26 cellular contexts compared by ENCODE assay signal in the genomic region with DNA sequence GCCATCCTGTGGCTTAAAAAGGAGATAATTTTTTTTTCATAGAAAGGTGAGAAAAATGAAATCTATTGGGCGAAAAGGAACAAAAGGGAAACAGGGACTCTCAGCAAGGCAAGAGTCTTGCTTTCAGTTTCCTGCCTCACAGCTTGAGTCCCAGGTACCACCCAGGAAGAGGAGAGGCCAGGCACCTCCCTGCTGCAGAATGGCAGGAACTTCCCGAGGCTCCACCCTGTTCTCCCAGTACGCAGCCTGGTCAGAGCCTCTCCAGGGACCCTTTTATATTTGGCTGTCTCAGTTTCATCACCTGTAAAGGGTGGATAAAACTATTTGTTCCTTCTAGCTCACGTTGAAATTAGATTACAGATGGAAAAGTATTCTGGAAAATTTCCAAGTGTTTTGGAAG. TPM values are rescaled to one million over a fixed set of nuclear protein-coding genes. Genes with fewer than 3 reads are reported as not detected.
"Had no signal": no experiment of that assay in that cellular context is flagged by ENCODE, and none has a peak within 500 bp of the region (broad histone marks: within the 10 kb centered on the region; RNA-seq: fewer than 3 reads in every experiment).

No MANE protein-coding gene starts in this region.

- H3K27me3 Mint-ChIP-seq: activated CD4-positive, alpha-beta T cell treated with anti-CD3 and anti-CD28 coated beads, Interleukin-2, amount 10 ng/mL, durations not matched to agents 7 days and 5 days; central memory CD8-positive, alpha-beta T cell had no signal

- H3K4me1 ChIP-seq: colonic mucosa, thyroid gland had no signal

- ATAC-seq: activated CD4-positive, CD25-positive, alpha-beta regulatory T cell treated with anti-CD3 and anti-CD28 coated beads, Interleukin-2, amount 50 U/mL, for 24 hours; left lobe of liver; natural killer cell had no signal

- H3K27ac ChIP-seq: brain microvascular endothelial cell, colonic mucosa, thyroid gland had no signal

- DNase-seq: activated CD4-positive, alpha-beta T cell treated with anti-CD3 and anti-CD28 coated beads, Interleukin-2, amount 10 ng/mL, durations not matched to agents 7 days and 5 days; activated CD8-positive, alpha-beta memory T cell treated with anti-CD3 and anti-CD28 coated beads, Interleukin-2, amount 50 U/mL, for 48 hours; activated effector memory CD4-positive, alpha-beta T cell treated with anti-CD3 and anti-CD28 coated beads, Interleukin-2, amount 50 U/mL, for 16 hours; activated naive CD4-positive, alpha-beta T cell treated with anti-CD3 and anti-CD28 coated beads, Interleukin-2, amount 50 U/mL, for 16 hours; activated T-cell treated with anti-CD3 and anti-CD28 coated beads, Interleukin-2, amount 50 U/mL, for 48 hours; aorta; brain microvascular endothelial cell; colonic mucosa; endodermal cell; erythroblast; foreskin melanocyte; glutamatergic neuron; kidney; mesendoderm; natural killer cell; posterior cingulate gyrus; retina; stimulated activated CD4-positive, alpha-beta T cell treated with anti-CD3 and anti-CD28 coated beads, Interleukin-12 subunit alpha, Interleukin-12 subunit beta, amount 100 ng/mL, for 4 hours; stimulated activated CD4-positive, alpha-beta T cell treated with anti-CD3 and anti-CD28 coated beads, Interleukin-1b, Interleukin-23, amount 100 ng/mL, for 48 hours; stimulated activated CD8-positive, alpha-beta memory T cell treated with anti-CD3 and anti-CD28 coated beads, Interleukin-4, amount 100 ng/mL, for 48 hours; stimulated activated naive CD4-positive, alpha-beta T cell treated with Interleukin-2 at 50 U/mL for 16 hours; thyroid gland had no signal

- H3K4me3 Mint-ChIP-seq: activated CD4-positive, alpha-beta T cell treated with anti-CD3 and anti-CD28 coated beads, Interleukin-2, amount 10 ng/mL, durations not matched to agents 7 days and 5 days; central memory CD8-positive, alpha-beta T cell; endodermal cell; natural killer cell; T-helper 1 cell treated with Interleukin-12 subunit alpha and Interleukin-12 subunit beta and Interleukin-4 antibody, amounts not matched to agents 30 μg/mL and 1 μg/mL, for 36 hours had no signal

- H3K9me3 Mint-ChIP-seq: natural killer cell had no signal

- H3K4me3 ChIP-seq: colonic mucosa, thyroid gland had no signal

- H3K27ac Mint-ChIP-seq: activated CD4-positive, alpha-beta T cell treated with anti-CD3 and anti-CD28 coated beads, Interleukin-2, amount 10 ng/mL, durations not matched to agents 7 days and 5 days; endodermal cell; natural killer cell; T-helper 1 cell treated with Interleukin-12 subunit alpha and Interleukin-12 subunit beta and Interleukin-4 antibody, amounts not matched to agents 30 μg/mL and 1 μg/mL, for 36 hours had no signal

- H3K27me3 ChIP-seq: brain microvascular endothelial cell, colonic mucosa, thyroid gland had no signal

- H3K4me1 Mint-ChIP-seq: activated CD4-positive, alpha-beta T cell treated with anti-CD3 and anti-CD28 coated beads, Interleukin-2, amount 10 ng/mL, durations not matched to agents 7 days and 5 days; central memory CD8-positive, alpha-beta T cell; endodermal cell; natural killer cell had no signal

- H3K36me3 ChIP-seq: brain microvascular endothelial cell, colonic mucosa, thyroid gland had no signal

- H3K36me3 Mint-ChIP-seq: natural killer cell had no signal

- H3K9me3 ChIP-seq: colonic mucosa, thyroid gland had no signal

RNA-seq across cellular contexts. Expression of gene UCHL1, which starts 33.8 kb away (rescaled TPM):
- total RNA-seq: activated CD4-positive, alpha-beta T cell treated with anti-CD3 and anti-CD28 coated beads, Interleukin-2, amount 10 ng/mL, durations not matched to agents 7 days and 5 days; natural killer cell had no signal
